In genomic region chr2:200649724-200650123, GRCh38 we compare ENCODE assay signal across 17 cellular contexts.
DNase-seq lines count a peak whose midpoint lies in the region; ATAC-seq, FAIRE-seq and TF ChIP-seq lines count a peak whose summit lies in the region.
"Had no signal": no experiment of that assay in that cellular context is flagged by ENCODE, and none has a peak within 500 bp of the region (broad histone marks: within the 10 kb centered on the region; RNA-seq: fewer than 3 reads in every experiment).

No MANE protein-coding gene starts in this region.

- no peak overlapping the region for H4K8ac ChIP-seq in H1 (ENCODE audit: extremely low read depth, insufficient read depth, low read length)
- no peak overlapping the region for H4K8ac ChIP-seq in mesendoderm (ENCODE audit: low read depth, low read length)

- H2BK120ac ChIP-seq in H1 (replicated peaks; ENCODE audit: low read depth, low read length) (no peak overlapping the region), mesendoderm (ENCODE audit: low read depth, low read length) (no peak overlapping the region)

- H3K14ac ChIP-seq in H1 (ENCODE audit: insufficient read length): no peak overlapping the region

- H3K79me1 ChIP-seq in H1 (ENCODE audit: low read depth, low read length) (no peaks in the 10 kb centered on the region), mesendoderm (ENCODE audit: low read length) (no peaks in the 10 kb centered on the region)

- H3K27ac Mint-ChIP-seq in natural killer cell treated with Interleukin-12 subunit alpha and Interleukin-12 subunit beta and Interleukin-15 and Interleukin-18, amount 100 ng/mL, for 72 hours: peak overlapping the region; percentile 10 to 20
- no peak overlapping the region for H3K27ac Mint-ChIP-seq in natural killer cell
- no peak overlapping the region for H3K27ac Mint-ChIP-seq in stimulated activated memory B cell treated with anti-CD40 and anti-IgM and Interleukin-4, amounts not matched to agents 10 μg/mL and 1 μg/mL and 100 μg/mL, for 72 hours

- intact Hi-C loops in natural killer cell (cut with micrococcal nuclease): no loop called here

- H3K79me2 ChIP-seq in H1 (ENCODE audit: control insufficient read depth in 1 of 2, insufficient read depth in 2 of 2, low read length in 2 of 2): no peaks in the 10 kb centered on the region
- H3K79me2 ChIP-seq in mesendoderm (ENCODE audit: control insufficient read depth, insufficient read depth, low read length): no peaks in the 10 kb centered on the region

- H3K4me2 ChIP-seq in H1 (ENCODE audit: insufficient read depth in 1 of 2, low read depth in 2 of 2, low read length in 2 of 2): no peak overlapping the region
- no peak overlapping the region for H3K4me2 ChIP-seq in mesendoderm (ENCODE audit: low read length)

- H3K23ac ChIP-seq in H1 (ENCODE audit: insufficient read length): no peak overlapping the region
- no peak overlapping the region for H3K23ac ChIP-seq in mesendoderm (ENCODE audit: low read length)

- H4K5ac ChIP-seq in H1 (ENCODE audit: insufficient read length, low read depth, low read length): no peak overlapping the region
- H4K5ac ChIP-seq in mesendoderm (ENCODE audit: low read length): no peak overlapping the region

- no peaks in the 10 kb centered on the region for H3K36me3 Mint-ChIP-seq in natural killer cell treated with Interleukin-12 subunit alpha and Interleukin-12 subunit beta and Interleukin-15 and Interleukin-18, amount 100 ng/mL, for 72 hours
- no peaks in the 10 kb centered on the region for H3K36me3 Mint-ChIP-seq in natural killer cell
- H3K36me3 Mint-ChIP-seq in stimulated activated memory B cell treated with anti-CD40 and anti-IgM and Interleukin-4, amounts not matched to agents 10 μg/mL and 1 μg/mL and 100 μg/mL, for 72 hours: no peaks in the 10 kb centered on the region

- no peak overlapping the region for H3K4me3 ChIP-seq in H1 (ENCODE audit: extremely low read depth in 1 of 4, insufficient read depth in 2 of 4, low read depth in 3 of 4, low read length in 4 of 4)
- H3K4me3 ChIP-seq in mesendoderm (ENCODE audit: low read length): no peak overlapping the region
- H3K4me3 ChIP-seq in subcutaneous abdominal adipose tissue (ENCODE audit: low read depth in 1 of 5, low read length in 5 of 5): no peak overlapping the region
- H3K4me3 ChIP-seq: SJSA1 had no signal

- POLR2A ChIA-PET in H1 (lab: Charles Lee; ENCODE audit: partially characterized antibody): interaction anchor here (1.7 kb wide), 1 partner anchor 64 kb away, joined by 4 read pairs; the partner anchor contains the start of gene AOX1

- no peak overlapping the region for H3K27ac ChIP-seq in H1 (ENCODE audit: low read depth, low read length)
- H3K27ac ChIP-seq in mesendoderm (ENCODE audit: low read depth, low read length): no peak overlapping the region
- H3K27ac ChIP-seq in subcutaneous abdominal adipose tissue (ENCODE audit: low read depth, low read length): peak overlapping the region; percentile 40
- H3K27ac ChIP-seq: 22Rv1, SJSA1 had no signal

- TF ChIP-seq EP300 in H1 (IDR thresholded peaks at IDR 0.05; ENCODE audit: borderline replicate concordance in 1 of 2, low read depth in 2 of 2, low read length in 2 of 2): no peak

- H3K4me3 Mint-ChIP-seq in natural killer cell treated with Interleukin-12 subunit alpha and Interleukin-12 subunit beta and Interleukin-15 and Interleukin-18, amount 100 ng/mL, for 72 hours: peak overlapping the region; percentile 41
- H3K4me3 Mint-ChIP-seq in natural killer cell: no peak overlapping the region
- H3K4me3 Mint-ChIP-seq in stimulated activated memory B cell treated with anti-CD40 and anti-IgM and Interleukin-4, amounts not matched to agents 10 μg/mL and 1 μg/mL and 100 μg/mL, for 72 hours: no peak overlapping the region
- H3K4me3 Mint-ChIP-seq: CD14-positive monocyte had no signal

- no peak overlapping the region for H2AFZ ChIP-seq in H1 (ENCODE audit: low read length)

- H2AK5ac ChIP-seq in H1 (ENCODE audit: low read depth, low read length) (no peak overlapping the region), mesendoderm (ENCODE audit: low read length) (no peak overlapping the region)

- H2BK20ac ChIP-seq in H1 (ENCODE audit: low read length): no peak overlapping the region

- WGBS in H1 (ENCODE audit: extremely low coverage in 1 of 2, insufficient coverage in 1 of 2, insufficient read length in 1 of 2, insufficient replicate concordance in 2 of 2, low coverage in 1 of 2, low lambda C conversion rate in 2 of 2, missing lambda C conversion rate in 1 of 2), 2 experiments: 95% methylated on average over 3 of the region's 3 CpGs; no CpG with 5 or more reads in 1 of the 2 experiments
- no CpG with 5 or more reads among the region's 3 CpGs for WGBS in mesendoderm (ENCODE audit: extremely low coverage, insufficient coverage, low lambda C conversion rate)

- no peak for ATAC-seq in natural killer cell treated with Interleukin-12 subunit alpha and Interleukin-12 subunit beta and Interleukin-15 and Interleukin-18, amount 100 ng/mL, for 72 hours
- no peak for ATAC-seq in natural killer cell
- no peak for ATAC-seq in stimulated activated memory B cell treated with anti-CD40 and anti-IgM and Interleukin-4, amounts not matched to agents 10 μg/mL and 1 μg/mL and 100 μg/mL, for 72 hours

- TF ChIP-seq CTCF in natural killer cell (IDR thresholded peaks at IDR 0.05) (no peak), H1 (IDR thresholded peaks at IDR 0.05; ENCODE audit: control extremely low read depth in 1 of 3, insufficient read depth in 1 of 3, low read depth in 1 of 3, low read length in 3 of 3) (no peak)

- H3K9me3 ChIP-seq in H1 (ENCODE audit: insufficient read depth in 2 of 2, low read depth in 1 of 2, low read length in 1 of 2) (no peaks in the 10 kb centered on the region), subcutaneous abdominal adipose tissue (ENCODE audit: control insufficient read depth in 5 of 5, low read length in 5 of 5) (no peaks in the 10 kb centered on the region)
- H3K9me3 ChIP-seq: SJSA1 had no signal

- no peak for TF ChIP-seq RAD21 in H1 (IDR thresholded peaks at IDR 0.05 in 1 of 2, conservative IDR thresholded peaks at IDR 0.05 in 1 of 2; ENCODE audit: low read depth in 2 of 2, low read length in 2 of 2)

- H4K20me1 ChIP-seq in H1 (replicated peaks in 1 of 2; ENCODE audit: control insufficient read depth in 1 of 2, insufficient read depth in 2 of 2, low read length in 2 of 2): no peaks in the 10 kb centered on the region

- H3K4me1 Mint-ChIP-seq in natural killer cell treated with Interleukin-12 subunit alpha and Interleukin-12 subunit beta and Interleukin-15 and Interleukin-18, amount 100 ng/mL, for 72 hours (ENCODE audit: low read depth in 2 of 2): peaks cover 11 to 13% of the 10 kb centered on the region in 2 donors
- peaks cover 9 to 11% of the 10 kb centered on the region in 2 donors for H3K4me1 Mint-ChIP-seq in natural killer cell
- no peaks in the 10 kb centered on the region for H3K4me1 Mint-ChIP-seq in stimulated activated memory B cell treated with anti-CD40 and anti-IgM and Interleukin-4, amounts not matched to agents 10 μg/mL and 1 μg/mL and 100 μg/mL, for 72 hours

- no peak overlapping the region for H3K4ac ChIP-seq in H1 (replicated peaks; ENCODE audit: insufficient read length, low read depth, low read length)
- H3K4ac ChIP-seq in mesendoderm (ENCODE audit: low read depth, low read length): peak overlapping the region; percentile 10

- H3K27me3 Mint-ChIP-seq in natural killer cell treated with Interleukin-12 subunit alpha and Interleukin-12 subunit beta and Interleukin-15 and Interleukin-18, amount 100 ng/mL, for 72 hours: peaks cover 12 to 21% of the 10 kb centered on the region in 2 donors
- peaks cover 11 to 30% of the 10 kb centered on the region in 2 donors for H3K27me3 Mint-ChIP-seq in natural killer cell (ENCODE audit: low read depth in 2 of 2)
- H3K27me3 Mint-ChIP-seq in stimulated activated memory B cell treated with anti-CD40 and anti-IgM and Interleukin-4, amounts not matched to agents 10 μg/mL and 1 μg/mL and 100 μg/mL, for 72 hours: peaks cover 39% of the 10 kb centered on the region

- no peak overlapping the region for H2BK12ac ChIP-seq in H1 (ENCODE audit: low read depth, low read length)

- no peaks in the 10 kb centered on the region for H3K36me3 ChIP-seq in H1 (ENCODE audit: control insufficient read depth in 2 of 4, insufficient read depth in 4 of 4, low read length in 3 of 4)
- H3K36me3 ChIP-seq in mesendoderm (ENCODE audit: control insufficient read depth, insufficient read depth, low read length): no peaks in the 10 kb centered on the region
- H3K36me3 ChIP-seq in subcutaneous abdominal adipose tissue (ENCODE audit: control insufficient read depth in 5 of 5, insufficient read depth in 5 of 5, low read length in 5 of 5): peaks cover 0 to 16% (median 15%) of the 10 kb centered on the region in 5 donors

- no peaks in the 10 kb centered on the region for H3K9me3 Mint-ChIP-seq in natural killer cell treated with Interleukin-12 subunit alpha and Interleukin-12 subunit beta and Interleukin-15 and Interleukin-18, amount 100 ng/mL, for 72 hours
- H3K9me3 Mint-ChIP-seq in natural killer cell: no peaks in the 10 kb centered on the region
- no peaks in the 10 kb centered on the region for H3K9me3 Mint-ChIP-seq in stimulated activated memory B cell treated with anti-CD40 and anti-IgM and Interleukin-4, amounts not matched to agents 10 μg/mL and 1 μg/mL and 100 μg/mL, for 72 hours

- 0 out of 2 replicates have a peak overlapping the region, but pooled peaks have one; percentile 48 for H3K18ac ChIP-seq in H1 (ENCODE audit: extremely low read depth, low read length)
- no peak overlapping the region for H3K18ac ChIP-seq in mesendoderm (ENCODE audit: low read length)

- TF ChIP-seq POLR2A in H1 (IDR thresholded peaks at IDR 0.05; ENCODE audit: control extremely low read depth in 1 of 2, low read depth in 2 of 2, low read length in 2 of 2): no peak

- peaks cover 0 to 4% (median 1%) of the 10 kb centered on the region in 4 experiments; a peak in 4 of 7 replicates for H3K4me1 ChIP-seq in H1 (replicated peaks in 1 of 4; ENCODE audit: control insufficient read depth in 3 of 4, insufficient read depth in 4 of 4, low read length in 3 of 4)
- peaks cover 2% of the 10 kb centered on the region for H3K4me1 ChIP-seq in mesendoderm (ENCODE audit: control insufficient read depth, low read depth, low read length)
- peaks cover 0 to 26% (median 18%) of the 10 kb centered on the region in 5 donors for H3K4me1 ChIP-seq in subcutaneous abdominal adipose tissue (ENCODE audit: control insufficient read depth in 5 of 5, insufficient read depth in 5 of 5, low read length in 5 of 5)
- H3K4me1 ChIP-seq: SJSA1 had no signal

- H3K56ac ChIP-seq in H1 (replicated peaks; ENCODE audit: insufficient read length, low read depth, low read length): no peak overlapping the region
- peak overlapping the region; percentile 70 for H3K56ac ChIP-seq in mesendoderm (ENCODE audit: low read length)

- no peak overlapping the region for H3K9ac ChIP-seq in H1 (replicated peaks in 1 of 4; ENCODE audit: extremely low read depth in 1 of 4, low read depth in 3 of 4, low read length in 3 of 4)
- H3K9ac ChIP-seq in mesendoderm (ENCODE audit: low read length): no peak overlapping the region
- no peak overlapping the region for H3K9ac ChIP-seq in subcutaneous abdominal adipose tissue (ENCODE audit: low read length in 5 of 5)

- no peak for FAIRE-seq in H1 (lab: Jason Lieb, UNC)

- no peaks in the 10 kb centered on the region for H3K23me2 ChIP-seq in H1 (ENCODE audit: low read depth, low read length)

- H3K27me3 ChIP-seq in H1 (replicated peaks in 1 of 4; ENCODE audit: control insufficient read depth in 3 of 4, extremely low read depth in 1 of 4, insufficient read depth in 3 of 4, low read length in 3 of 4) (no peaks in the 10 kb centered on the region), mesendoderm (ENCODE audit: insufficient read depth, low read length, poor library complexity) (no peaks in the 10 kb centered on the region), subcutaneous abdominal adipose tissue (ENCODE audit: control insufficient read depth in 5 of 5, insufficient read depth in 4 of 5, low read length in 5 of 5) (no peaks in the 10 kb centered on the region)
- H3K27me3 ChIP-seq: SJSA1 had no signal

- CTCF ChIA-PET in H1 (lab: Charles Lee; ENCODE audit: partially characterized antibody): interaction anchor here (0.6 to 1.5 kb wide), 6 partner anchors 9 to 648 kb away, joined by 3 to 4 read pairs (median 3); no protein-coding TSS in a partner anchor

- H2BK15ac ChIP-seq in H1 (ENCODE audit: low read length) (no peak overlapping the region), mesendoderm (replicated peaks; ENCODE audit: low read depth) (no peak overlapping the region)

- H2BK5ac ChIP-seq in H1 (ENCODE audit: low read depth, low read length) (no peak overlapping the region; the same call in 1 of the 2 replicates), mesendoderm (ENCODE audit: low read length) (no peak overlapping the region)

- H4K91ac ChIP-seq in H1 (replicated peaks; ENCODE audit: insufficient read length, low read length): no peak overlapping the region

- DNase-seq in natural killer cell treated with Interleukin-12 subunit alpha and Interleukin-12 subunit beta and Interleukin-15 and Interleukin-18, amount 100 ng/mL, for 72 hours (ENCODE audit: low spot score): no peak
- no peak for DNase-seq in natural killer cell
- no peak for DNase-seq in H1 (ENCODE audit: low read depth in 1 of 2, low spot score in 2 of 2)
- DNase-seq in mesendoderm: no peak
- no peak for DNase-seq in activated naive CD4-positive, alpha-beta T cell (lab: John Stamatoyannopoulos, UW)
- DNase-seq in NK-92 treated with Interleukin-12 subunit alpha and Interleukin-12 subunit beta, amount 100 ng/mL, for 24 hours (lab: John Stamatoyannopoulos, UW): no peak
- DNase-seq: DND-41, HCEC 1CT, NCI-H1436, NCI-H1930, NCI-H226, NCI-H524 had no signal

Comparison
In these comparisons a context has a peak if more than half of its experiments do, and no peak if none do; other contexts are left out.
1. H3K27ac Mint-ChIP-seq: peak in natural killer cell treated with Interleukin-12 subunit alpha and Interleukin-12 subunit beta and Interleukin-15 and Interleukin-18, amount 100 ng/mL, for 72 hours (2 of 2); none in natural killer cell (0 of 2) and stimulated activated memory B cell treated with anti-CD40 and anti-IgM and Interleukin-4, amounts not matched to agents 10 μg/mL and 1 μg/mL and 100 μg/mL, for 72 hours (single experiment).